In genomic region chr9:125763373-125763772, GRCh38 we compare ENCODE assay signal across 10 cellular contexts. TPM values are rescaled to one million over a fixed set of nuclear protein-coding genes. Genes with fewer than 3 reads are reported as not detected.
A peak's percentile ranks its signal among the peaks of the same experiment; 100 is the strongest.
DNase-seq lines count a peak whose midpoint lies in the region; ATAC-seq, FAIRE-seq and TF ChIP-seq lines count a peak whose summit lies in the region.
"Had no signal": no experiment of that assay in that cellular context is flagged by ENCODE, and none has a peak within 500 bp of the region (broad histone marks: within the 10 kb centered on the region; RNA-seq: fewer than 3 reads in every experiment).

No MANE protein-coding gene starts in this region.

- H4K91ac ChIP-seq in IMR-90 (ENCODE audit: insufficient read depth, low read depth, low read length) (no peak overlapping the region), trophoblast cell (ENCODE audit: low read depth, low read length) (no peak overlapping the region)

- H3K79me1 ChIP-seq in IMR-90 (ENCODE audit: low read depth in 1 of 2, low read length in 2 of 2) (peaks cover 15 to 29% of the 10 kb centered on the region in 2 experiments), trophoblast cell (ENCODE audit: low read length) (no peaks in the 10 kb centered on the region)

- no peaks in the 10 kb centered on the region for H3K27me3 ChIP-seq in IMR-90 (ENCODE audit: control insufficient read depth, insufficient read depth, low read length)
- H3K27me3 ChIP-seq in K562 (ENCODE audit: control insufficient read depth in 2 of 2, insufficient read depth in 2 of 2, low read length in 2 of 2) = peaks cover 4 to 7% of the 10 kb centered on the region in 2 experiments; a peak in 3 of 5 replicates
- no peaks in the 10 kb centered on the region for H3K27me3 ChIP-seq in trophoblast cell (ENCODE audit: insufficient read depth, low read length)

- H4K12ac ChIP-seq in trophoblast cell (ENCODE audit: low read depth, low read length) = no peak overlapping the region

- TF ChIP-seq EP300 in K562 (IDR thresholded peaks at IDR 0.05; ENCODE audit: low read length) = no peak

- H3K14ac ChIP-seq in IMR-90 (replicated peaks; ENCODE audit: low read depth, low read length) = peak overlapping the region; percentile 26; the same call in 1 of the 2 replicates
- H3K14ac ChIP-seq in trophoblast cell (ENCODE audit: low read length) = no peak overlapping the region

- no peak overlapping the region for H2BK5ac ChIP-seq in IMR-90 (ENCODE audit: low read depth, low read length, poor library complexity, severe bottlenecking)
- H2BK5ac ChIP-seq in trophoblast cell (ENCODE audit: low read depth, low read length, poor library complexity) = no peak overlapping the region

- H3K9me1 ChIP-seq in IMR-90 (ENCODE audit: insufficient read depth, low read length) = peaks cover 4% of the 10 kb centered on the region
- no peaks in the 10 kb centered on the region for H3K9me1 ChIP-seq in K562 (ENCODE audit: control insufficient read depth, insufficient read depth, low read length)

- H3K36me3 ChIP-seq in IMR-90 (ENCODE audit: control insufficient read depth, insufficient read depth, low read length) (no peaks in the 10 kb centered on the region), K562 (ENCODE audit: control insufficient read depth, insufficient read depth, low read length) (no peaks in the 10 kb centered on the region), trophoblast cell (ENCODE audit: control insufficient read depth in 1 of 2, insufficient read depth in 2 of 2, low read length in 2 of 2) (no peaks in the 10 kb centered on the region)

- H3K9me3 ChIP-seq in IMR-90 (ENCODE audit: control insufficient read depth, insufficient read depth, low read length) (no peaks in the 10 kb centered on the region), K562 (replicated peaks; ENCODE audit: control insufficient read depth, insufficient read depth, low read depth, low read length) (no peaks in the 10 kb centered on the region), trophoblast cell (ENCODE audit: insufficient read depth, low read depth, low read length) (no peaks in the 10 kb centered on the region)

- POLR2A ChIA-PET in IMR-90 (lab: Charles Lee; ENCODE audit: unreplicated experiment) = no interaction called here
- POLR2A ChIA-PET in K562 (lab: Yijun Ruan, JAX) = interaction anchor here (0.6 to 1.2 kb wide), 2 partner anchors 14 to 63 kb away, joined by 3 read pairs; no protein-coding TSS in a partner anchor

- H2AFZ ChIP-seq in IMR-90 (replicated peaks; ENCODE audit: low read length, poor library complexity) (peak overlapping the region; percentile 67), K562 (ENCODE audit: low read depth, low read length) (no peak overlapping the region), trophoblast cell (ENCODE audit: insufficient read depth, low read length, poor library complexity) (peak overlapping the region; percentile 54)

- H3K18ac ChIP-seq in IMR-90 (ENCODE audit: low read depth, low read length) (no peak overlapping the region), trophoblast cell (ENCODE audit: low read length) (no peak overlapping the region)

- H2BK15ac ChIP-seq in IMR-90 (ENCODE audit: low read depth, low read length) = no peak overlapping the region

- WGBS in IMR-90 (ENCODE audit: extremely low coverage in 2 of 2, insufficient read length in 1 of 2), 2 experiments = no CpG with 5 or more reads among the region's 8 CpGs
- 0% methylated on average over 8 of the region's 8 CpGs for WGBS in K562 (ENCODE audit: insufficient coverage, low coverage, missing lambda C conversion rate)
- no CpG with 5 or more reads among the region's 8 CpGs for WGBS in trophoblast cell (ENCODE audit: extremely low coverage, insufficient coverage, insufficient read length)

- ATAC-seq in IMR-90 (ENCODE audit: low read depth) = no peak; the same call in 1 of the 2 replicates
- ATAC-seq in K562 = no peak; the same call in 2 of the 3 replicates
- ATAC-seq in HG03135 (IDR thresholded peaks at IDR 0.05; ENCODE audit: unreplicated experiment) = no peak

- H3K4me2 ChIP-seq in IMR-90 (ENCODE audit: low read depth, low read length) (peak overlapping the region; percentile 4), K562 (ENCODE audit: insufficient read depth, low read length) (no peak overlapping the region), trophoblast cell (ENCODE audit: low read length) (no peak overlapping the region)

- in situ Hi-C loops in IMR-90 (cut with MboI; ENCODE audit: low sequenced_read_pairs) (no loop called here), K562 (cut with MboI) (no loop called here)

- DNase-seq in IMR-90 (peak; percentile 56), NCI-H2227 (lab: John Stamatoyannopoulos, UW; ENCODE audit: unreplicated experiment) (peak; percentile 90), K562 (ENCODE audit: extremely low read depth in 1 of 4, low spot score in 3 of 4) (peak in 2 of 4 experiments; percentile 8 to 28), trophoblast cell (no peak), putamen (ENCODE audit: low spot score) (no peak), HPDE6-E6E7 (ENCODE audit: extremely low spot score) (no peak)
- DNase-seq in stimulated activated CD4-positive, alpha-beta T cell treated with anti-CD3 and anti-CD28 coated beads, Interleukin-1b, Interleukin-23, amount 100 ng/mL, for 48 hours = no peak
- DNase-seq: KBM-7; stimulated activated CD4-positive, alpha-beta T cell treated with anti-CD3 and anti-CD28 coated beads, Interleukin-4, amount 100 ng/mL, for 4 hours had no signal

- H3K79me2 ChIP-seq in K562 (ENCODE audit: control insufficient read depth, insufficient read depth, low read length) (no peaks in the 10 kb centered on the region), trophoblast cell (ENCODE audit: control insufficient read depth, insufficient read depth, low read length, poor library complexity) (no peaks in the 10 kb centered on the region)

- no peak for TF ChIP-seq CTCF in IMR-90 (conservative IDR thresholded peaks at IDR 0.05; ENCODE audit: low read depth, low read length)
- no peak for TF ChIP-seq CTCF in K562 (IDR thresholded peaks at IDR 0.05 in 2 of 3, conservative IDR thresholded peaks at IDR 0.05 in 1 of 3; ENCODE audit: insufficient read depth in 2 of 3, low read depth in 1 of 3, low read length in 3 of 3)

- no peak overlapping the region for H3K56ac ChIP-seq in IMR-90 (ENCODE audit: extremely low read depth, insufficient read depth, low read length)

- H2BK20ac ChIP-seq in IMR-90 (ENCODE audit: low read depth, low read length) = no peak overlapping the region

- H2AK9ac ChIP-seq in IMR-90 (replicated peaks; ENCODE audit: low read depth, low read length, poor library complexity) = no peak overlapping the region

- CTCF ChIA-PET in IMR-90 (lab: Yijun Ruan, JAX) (interaction anchor here (1.1 kb wide), 1 partner anchor 175 kb away, joined by 3 read pairs; no protein-coding TSS in a partner anchor), K562 (lab: Yijun Ruan, JAX; ENCODE audit: low intra/inter-chr PET ratio) (no interaction called here)

- H2AK5ac ChIP-seq in IMR-90 (ENCODE audit: low read depth, low read length) (0 out of 2 replicates have a peak overlapping the region, but pooled peaks have one; percentile 1), trophoblast cell (ENCODE audit: low read length) (no peak overlapping the region)

- peaks cover 10% of the 10 kb centered on the region for H3K4me1 ChIP-seq in IMR-90 (ENCODE audit: control insufficient read depth, insufficient read depth, low read length)
- no peaks in the 10 kb centered on the region for H3K4me1 ChIP-seq in K562 (replicated peaks in 1 of 2; ENCODE audit: control insufficient read depth in 2 of 2, insufficient read depth in 2 of 2, low read length in 2 of 2)
- no peaks in the 10 kb centered on the region for H3K4me1 ChIP-seq in trophoblast cell (ENCODE audit: control insufficient read depth in 1 of 2, insufficient read depth in 2 of 2, low read length in 2 of 2)

- H2BK12ac ChIP-seq in trophoblast cell (ENCODE audit: low read length) = no peak overlapping the region

- H4K5ac ChIP-seq in IMR-90 (ENCODE audit: low read depth, low read length) = 0 out of 2 replicates have a peak overlapping the region, but pooled peaks have one; percentile 30

- TF ChIP-seq RAD21 in IMR-90 (IDR thresholded peaks at IDR 0.05; ENCODE audit: low read length) (no peak), K562 (CRISPR knock-in tag; conservative IDR thresholded peaks at IDR 0.05 in 1 of 2, IDR thresholded peaks at IDR 0.05 in 1 of 2) (no peak)

- dilution Hi-C loops in IMR-90 (cut with HindIII; ENCODE audit: low sequenced_read_pairs, unreplicated experiment) = no loop called here

- BruUV-seq in IMR-90 (replicated peaks; lab: Mats Ljungman, UMichigan) (no TSS peak), K562 (replicated peaks; lab: Mats Ljungman, UMichigan) (no TSS peak)

- H2BK120ac ChIP-seq in IMR-90 (ENCODE audit: low read depth, low read length) = no peak overlapping the region
- no peak overlapping the region for H2BK120ac ChIP-seq in trophoblast cell (ENCODE audit: insufficient read depth, low read length, poor library complexity)

- H3K4me3 ChIP-seq in IMR-90 (ENCODE audit: insufficient read depth, low read depth, low read length) (no peak overlapping the region), K562 (no peak overlapping the region), trophoblast cell (ENCODE audit: low read depth, low read length) (no peak overlapping the region)

- H4K8ac ChIP-seq in IMR-90 (ENCODE audit: low read depth in 2 of 2, low read length in 2 of 2) (peak overlapping the region in 1 of 2 experiments; percentile 6; a peak in 1 of 4 replicates), trophoblast cell (ENCODE audit: low read depth, low read length) (no peak overlapping the region)

- intact Hi-C loops in IMR-90 (cut with micrococcal nuclease) (no loop called here), K562 (cut with micrococcal nuclease) (no loop called here)

- peak; percentile 42 for FAIRE-seq in K562 (lab: Jason Lieb, UNC)

- H3K23ac ChIP-seq in IMR-90 (ENCODE audit: low read depth, low read length) = peak overlapping the region; percentile 18; the same call in 1 of the 2 replicates
- no peak overlapping the region for H3K23ac ChIP-seq in trophoblast cell (ENCODE audit: low read length)

- TF ChIP-seq POLR2A in IMR-90 (IDR thresholded peaks at IDR 0.05; ENCODE audit: low read depth, low read length) (no peak), K562 (conservative IDR thresholded peaks at IDR 0.05) (no peak)

- H4K20me1 ChIP-seq in IMR-90 (ENCODE audit: insufficient read depth, low read length) (no peaks in the 10 kb centered on the region), K562 (replicated peaks; ENCODE audit: control insufficient read depth, insufficient read depth, low read length) (no peaks in the 10 kb centered on the region)

- H3K27ac ChIP-seq in IMR-90 (ENCODE audit: insufficient read depth, low read length) = no peak overlapping the region
- H3K27ac ChIP-seq in K562 (ENCODE audit: extremely low read depth, low read depth, low read length) = no peak overlapping the region
- H3K27ac ChIP-seq in trophoblast cell (ENCODE audit: low read depth, low read length) = no peak overlapping the region

- peak overlapping the region; percentile 5; the same call in 1 of the 2 replicates for H3K4ac ChIP-seq in IMR-90 (ENCODE audit: low read depth, low read length)
- H3K4ac ChIP-seq in trophoblast cell (ENCODE audit: low read depth, low read length) = no peak overlapping the region

- H3K9ac ChIP-seq in IMR-90 (ENCODE audit: low read depth, low read length) (no peak overlapping the region), K562 (ENCODE audit: insufficient read depth in 1 of 2, low read depth in 2 of 2, low read length in 2 of 2) (no peak overlapping the region), trophoblast cell (ENCODE audit: low read length) (peak overlapping the region; percentile 22)

RNA-seq across cellular contexts. Expression of gene PBX3, which starts 16.2 kb away (rescaled TPM):
- total RNA-seq in IMR-90 (2012; rRNA removed) (15.6 and 16.4 TPM in 2 replicates), K562 (2014; rRNA removed) (2.9 and 5.8 TPM in 2 replicates), K562 (2014; rRNA removed; fragmentation: Illumina TruSeq; extraction: Trizol) (0.91 and 1.3 TPM in 2 replicates), K562 (2015; rRNA removed; fragmentation: Illumina TruSeq; extraction: Trizol) (0.65 and 0.98 TPM in 2 replicates), K562 (2021) (1.8 and 3.1 TPM in 2 replicates)
- polyA plus RNA-seq in IMR-90 (2012; rRNA removed) (12.0 and 13.1 TPM in 2 replicates), K562 (2011; rRNA removed) (1.0 and 2.5 TPM in 2 replicates), K562 (2014; fragmentation: Illumina TruSeq; extraction: Trizol) (0.71 and 0.92 TPM in 2 replicates), K562 (2014; fragmentation: Nextera tagmentation; extraction: Ambion mirVana) (under 1 TPM; 0.14 to 0.21 TPM), K562 (2014; rRNA removed) (1.9 and 3.4 TPM in 2 replicates)
- polyA plus RNA-seq in IMR-90 (2012; cell fraction: cytosol; rRNA removed) = 3.5 and 6.0 TPM in 2 replicates
- 8.6 and 46.5 TPM in 2 replicates for polyA plus RNA-seq in IMR-90 (2012; cell fraction: nucleus; rRNA removed; ENCODE audit: low replicate concordance)
- 2.8 and 5.5 TPM in 2 replicates for total RNA-seq in K562 (2011; cell fraction: chromatin; rRNA removed; ENCODE audit: low replicate concordance)
- 2.5 and 2.6 TPM in 2 replicates for total RNA-seq in K562 (2011; cell fraction: nucleolus; rRNA removed)
- total RNA-seq in K562 (2011; cell fraction: nucleoplasm; rRNA removed) = 4.8 and 8.5 TPM in 2 replicates
- 0.56 and 1.2 TPM in 2 replicates for polyA plus RNA-seq in K562 (2011; cell fraction: cytosol; rRNA removed)
- 1.4 and 3.8 TPM in 2 replicates for polyA plus RNA-seq in K562 (2011; cell fraction: nucleus; rRNA removed)
- polyA plus RNA-seq in K562 (2012) = 0.91 and 1.1 TPM in 2 replicates
- 2.6 and 4.6 TPM in 2 replicates for polyA minus RNA-seq in K562 (2011; rRNA and poly(A)+ RNA removed)
- 1.3 TPM in 1 of 2 replicates, not detected in the other for polyA minus RNA-seq in K562 (2011; cell fraction: cytosol; rRNA and poly(A)+ RNA removed)
- 9.2 and 13.7 TPM in 2 replicates for polyA minus RNA-seq in K562 (2011; cell fraction: nucleus; rRNA and poly(A)+ RNA removed)
- polyA plus RNA-seq in trophoblast cell (2013) = 23.6 and 26.4 TPM in 2 replicates

RNA-seq across cellular contexts. Expression of gene MAPKAP1, which starts 56.4 kb away (rescaled TPM):
- total RNA-seq in IMR-90 (2012; rRNA removed) (122 and 158 TPM in 2 replicates), K562 (2014; rRNA removed) (74.1 and 75.1 TPM in 2 replicates), K562 (2014; rRNA removed; fragmentation: Illumina TruSeq; extraction: Trizol) (55.3 and 59.6 TPM in 2 replicates), K562 (2015; rRNA removed; fragmentation: Illumina TruSeq; extraction: Trizol) (54.7 and 59.2 TPM in 2 replicates), K562 (2021) (68.1 and 74.3 TPM in 2 replicates)
- polyA plus RNA-seq in IMR-90 (2012; rRNA removed) (75.0 and 87.2 TPM in 2 replicates), K562 (2011; rRNA removed) (68.6 and 82.1 TPM in 2 replicates), K562 (2014; fragmentation: Illumina TruSeq; extraction: Trizol) (61.8 and 80.4 TPM in 2 replicates), K562 (2014; fragmentation: Nextera tagmentation; extraction: Ambion mirVana) (1 to 10 TPM; 2.6 to 3.3 TPM), K562 (2014; rRNA removed) (61.1 and 63.8 TPM in 2 replicates)
- 57.5 and 86.3 TPM in 2 replicates for polyA plus RNA-seq in IMR-90 (2012; cell fraction: cytosol; rRNA removed)
- polyA plus RNA-seq in IMR-90 (2012; cell fraction: nucleus; rRNA removed; ENCODE audit: low replicate concordance) = 53.4 and 70.8 TPM in 2 replicates
- 75.9 and 114 TPM in 2 replicates for total RNA-seq in K562 (2011; cell fraction: chromatin; rRNA removed; ENCODE audit: low replicate concordance)
- 32.5 and 42.6 TPM in 2 replicates for total RNA-seq in K562 (2011; cell fraction: nucleolus; rRNA removed)
- 70.0 and 87.9 TPM in 2 replicates for total RNA-seq in K562 (2011; cell fraction: nucleoplasm; rRNA removed)
- polyA plus RNA-seq in K562 (2011; cell fraction: cytosol; rRNA removed) = 52.1 and 65.5 TPM in 2 replicates
- 57.0 and 69.0 TPM in 2 replicates for polyA plus RNA-seq in K562 (2011; cell fraction: nucleus; rRNA removed)
- 50.6 and 60.4 TPM in 2 replicates for polyA plus RNA-seq in K562 (2012)
- 98.5 and 101 TPM in 2 replicates for polyA minus RNA-seq in K562 (2011; rRNA and poly(A)+ RNA removed)
- polyA minus RNA-seq in K562 (2011; cell fraction: cytosol; rRNA and poly(A)+ RNA removed) = 20.9 and 21.3 TPM in 2 replicates
- 42.5 and 52.8 TPM in 2 replicates for polyA minus RNA-seq in K562 (2011; cell fraction: nucleus; rRNA and poly(A)+ RNA removed)
- 64.3 and 64.4 TPM in 2 replicates for polyA plus RNA-seq in trophoblast cell (2013)

Comparison
In these comparisons a context has a peak if more than half of its experiments do, and no peak if none do; other contexts are left out.
1. DNase-seq: peak in IMR-90 (single experiment) and NCI-H2227 (single experiment); none in trophoblast cell (0 of 2), putamen (single experiment), HPDE6-E6E7 (single experiment) and stimulated activated CD4-positive, alpha-beta T cell treated with anti-CD3 and anti-CD28 coated beads, Interleukin-1b, Interleukin-23, amount 100 ng/mL, for 48 hours (single experiment).